Comparison of ENCODE assay signal across 9 cellular contexts in genomic region chr18:24488824-24489493, GRCh38.
A peak's percentile ranks its signal among the peaks of the same experiment; 100 is the strongest.
DNase-seq lines count a peak whose midpoint lies in the region; ATAC-seq and TF ChIP-seq lines count a peak whose summit lies in the region.
"Had no signal": no experiment of that assay in that cellular context is flagged by ENCODE, and none has a peak within 500 bp of the region (broad histone marks: within the 10 kb centered on the region; RNA-seq: fewer than 3 reads in every experiment).

No MANE protein-coding gene starts in this region.

- H3K27me3 ChIP-seq in parathyroid adenoma (ENCODE audit: control insufficient read depth, insufficient read depth, low read length), result no peaks in the 10 kb centered on the region
- H3K27me3 ChIP-seq: BLaER1 had no signal

- no peaks in the 10 kb centered on the region for H3K9me3 ChIP-seq in parathyroid adenoma (ENCODE audit: control insufficient read depth, low read length)
- H3K9me3 ChIP-seq: BLaER1 had no signal

- H3K36me3 ChIP-seq in parathyroid adenoma (ENCODE audit: control insufficient read depth, insufficient read depth, low read length), result no peaks in the 10 kb centered on the region
- H3K36me3 ChIP-seq: BLaER1 had no signal

- no peak for ATAC-seq in GM21381 (IDR thresholded peaks at IDR 0.05; ENCODE audit: unreplicated experiment)
- ATAC-seq in GM18907 (IDR thresholded peaks at IDR 0.05; ENCODE audit: unreplicated experiment), result no peak

- H3K79me2 ChIP-seq in parathyroid adenoma, result no peaks in the 10 kb centered on the region

- H3K9ac ChIP-seq in parathyroid adenoma, result no peak overlapping the region
- H3K9ac ChIP-seq: BLaER1 had no signal

- H3K4me3 ChIP-seq in parathyroid adenoma (ENCODE audit: low read depth, low read length), result no peak overlapping the region
- H3K4me3 ChIP-seq: BLaER1 had no signal

- no peak overlapping the region for H3K4me2 ChIP-seq in parathyroid adenoma (ENCODE audit: low read length)
- H3K4me2 ChIP-seq: BLaER1 had no signal

- peak; percentile 87 for TF ChIP-seq CTCF in LNCAP (IDR thresholded peaks at IDR 0.05)
- TF ChIP-seq CTCF in parathyroid adenoma (IDR thresholded peaks at IDR 0.05), result peak; percentile 82

- no peak overlapping the region for H3K27ac ChIP-seq in parathyroid adenoma
- H3K27ac ChIP-seq: BLaER1 had no signal

- no peak overlapping the region for H2AFZ ChIP-seq in parathyroid adenoma

- peak; percentile 40 for DNase-seq in DMS153 treated with DMSO at 0.1 percent for 48 hours (lab: John Stamatoyannopoulos, UW; ENCODE audit: unreplicated experiment)
- DNase-seq in DMS153 (lab: John Stamatoyannopoulos, UW), result no peak
- peak; percentile 55 for DNase-seq in SKM-1 (lab: John Stamatoyannopoulos, UW; ENCODE audit: unreplicated experiment)
- peak; percentile 64 for DNase-seq in fibroblast of peridontal ligament (ENCODE audit: extremely low read depth)

- peaks cover 7% of the 10 kb centered on the region for H3K4me1 ChIP-seq in parathyroid adenoma
